23 cellular contexts compared by ENCODE assay signal in genomic region chr2:67015681-67016080, GRCh38.
DNase-seq lines count a peak whose midpoint lies in the region; ATAC-seq, FAIRE-seq and TF ChIP-seq lines count a peak whose summit lies in the region.
"Had no signal": no experiment of that assay in that cellular context is flagged by ENCODE, and none has a peak within 500 bp of the region (broad histone marks: within the 10 kb centered on the region; RNA-seq: fewer than 3 reads in every experiment).

No MANE protein-coding gene starts in this region.

- DNase-seq in DMS53 (lab: John Stamatoyannopoulos, UW) (peak; percentile 70), M059J (ENCODE audit: low read depth) (peak; percentile 35), bronchial epithelial cell (ENCODE audit: low read depth) (peak; percentile 55), mesothelial cell of epicardium (ENCODE audit: low spot score in 2 of 2, unreplicated experiment in 2 of 2) (no peak), GM12891 (ENCODE audit: insufficient read length, low spot score) (no peak), gastrocnemius medialis (no peak)
- DNase-seq: ACHN; C1 segment of cervical spinal cord; CD8-positive, alpha-beta memory T cell; DMS 273 treated with DMSO at 0.1 percent for 48 hours; EL; KBM-7; MV-4-11; NCI-H1694 treated with DMSO at 0.1 percent for 48 hours; NCI-H748 treated with DMSO at 0.1 percent for 48 hours; NK-92 treated with Interleukin-12 subunit alpha and Interleukin-12 subunit beta, amount 100 ng/mL, for 24 hours; SIG-M5; T-helper 17 cell had no signal

- H3K36me3 Mint-ChIP-seq in mesothelial cell of epicardium = peaks cover 10% of the 10 kb centered on the region
- H3K36me3 Mint-ChIP-seq: CD8-positive, alpha-beta memory T cell had no signal

- no peaks in the 10 kb centered on the region for H3K36me3 ChIP-seq in bronchial epithelial cell (ENCODE audit: control insufficient read depth, insufficient read depth, low read length)
- H3K36me3 ChIP-seq in gastrocnemius medialis = no peaks in the 10 kb centered on the region

- H3K27ac Mint-ChIP-seq in mesothelial cell of epicardium = peak overlapping the region; percentile 90
- H3K27ac Mint-ChIP-seq: CD8-positive, alpha-beta memory T cell; T-helper 17 cell had no signal

- TF ChIP-seq CTCF in bronchial epithelial cell (IDR thresholded peaks at IDR 0.05; ENCODE audit: insufficient read depth, low read length, severe bottlenecking) = no peak
- no peak for TF ChIP-seq CTCF in mesothelial cell of epicardium (IDR thresholded peaks at IDR 0.05; ENCODE audit: unreplicated experiment)
- TF ChIP-seq CTCF in gastrocnemius medialis (IDR thresholded peaks at IDR 0.05 in 4 of 5, conservative IDR thresholded peaks at IDR 0.05 in 1 of 5) = no peak

- ATAC-seq in HG02970 (IDR thresholded peaks at IDR 0.05; ENCODE audit: low FRiP score, unreplicated experiment) (no peak), gastrocnemius medialis (no peak), GM21619 (IDR thresholded peaks at IDR 0.05; ENCODE audit: unreplicated experiment) (no peak)
- ATAC-seq: T-helper 17 cell had no signal

- H3K4me1 Mint-ChIP-seq in mesothelial cell of epicardium = peaks cover 14% of the 10 kb centered on the region
- H3K4me1 Mint-ChIP-seq: CD8-positive, alpha-beta memory T cell; T-helper 17 cell had no signal

- H3K4me3 ChIP-seq in bronchial epithelial cell (ENCODE audit: low read depth, low read length) (no peak overlapping the region), gastrocnemius medialis (no peak overlapping the region)

- peaks cover 28% of the 10 kb centered on the region for H3K9me3 Mint-ChIP-seq in mesothelial cell of epicardium

- TF ChIP-seq POLR2A in GM12891 (IDR thresholded peaks at IDR 0.05; ENCODE audit: low read depth, low read length) (no peak), gastrocnemius medialis (IDR thresholded peaks at IDR 0.05) (no peak)

- no peaks in the 10 kb centered on the region for H3K4me1 ChIP-seq in gastrocnemius medialis

- intact Hi-C loops in gastrocnemius medialis (cut with DNase I; ENCODE audit: low total_unique reads) = no loop called here

- no peak overlapping the region for H3K27ac ChIP-seq in gastrocnemius medialis

- H3K27me3 Mint-ChIP-seq in mesothelial cell of epicardium (ENCODE audit: low read depth) = no peaks in the 10 kb centered on the region
- H3K27me3 Mint-ChIP-seq: CD8-positive, alpha-beta memory T cell; T-helper 17 cell had no signal

- no peak overlapping the region for H3K4me3 Mint-ChIP-seq in mesothelial cell of epicardium
- H3K4me3 Mint-ChIP-seq: CD8-positive, alpha-beta memory T cell; T-helper 17 cell had no signal

- H3K27me3 ChIP-seq in bronchial epithelial cell (ENCODE audit: control insufficient read depth, insufficient read depth, low read length) = no peaks in the 10 kb centered on the region
- H3K27me3 ChIP-seq in gastrocnemius medialis = no peaks in the 10 kb centered on the region

- FAIRE-seq in bronchial epithelial cell (lab: Jason Lieb, UNC) (peak; percentile 7), GM12891 (lab: Jason Lieb, UNC) (no peak)
- FAIRE-seq: GM12892, GM18507, H1 had no signal

- in situ Hi-C loops in gastrocnemius medialis (cut with MboI; ENCODE audit: low sequenced_read_pairs in 4 of 4) = no loop called here

- H3K9me3 ChIP-seq in gastrocnemius medialis = no peaks in the 10 kb centered on the region

TF ChIP-seq in GM12891, 5 proteins besides CTCF, POLR2A, EP300 and RAD21:
- TF ChIP-seq TAF1 (IDR thresholded peaks at IDR 0.05; ENCODE audit: low read depth, low read length) (no peak), POLR2AphosphoS5 (IDR thresholded peaks at IDR 0.05; ENCODE audit: low read depth, low read length) (no peak), POU2F2 (IDR thresholded peaks at IDR 0.05; ENCODE audit: low read depth, low read length) (no peak), SPI1 (IDR thresholded peaks at IDR 0.05; ENCODE audit: low read depth, low read length) (no peak), PAX5 (IDR thresholded peaks at IDR 0.05; ENCODE audit: insufficient read depth, low read length, severe bottlenecking) (no peak)
TF ChIP-seq in GM12891: peak in this region for 0.

Comparison
In these comparisons a context has a peak if more than half of its experiments do, and no peak if none do; other contexts are left out.
1. DNase-seq: peak in DMS53 (single experiment), M059J (single experiment) and bronchial epithelial cell (single experiment); none in mesothelial cell of epicardium (0 of 2), GM12891 (single experiment) and gastrocnemius medialis (0 of 2).